ENCODE assay signal across 9 cellular contexts in the genomic region with DNA sequence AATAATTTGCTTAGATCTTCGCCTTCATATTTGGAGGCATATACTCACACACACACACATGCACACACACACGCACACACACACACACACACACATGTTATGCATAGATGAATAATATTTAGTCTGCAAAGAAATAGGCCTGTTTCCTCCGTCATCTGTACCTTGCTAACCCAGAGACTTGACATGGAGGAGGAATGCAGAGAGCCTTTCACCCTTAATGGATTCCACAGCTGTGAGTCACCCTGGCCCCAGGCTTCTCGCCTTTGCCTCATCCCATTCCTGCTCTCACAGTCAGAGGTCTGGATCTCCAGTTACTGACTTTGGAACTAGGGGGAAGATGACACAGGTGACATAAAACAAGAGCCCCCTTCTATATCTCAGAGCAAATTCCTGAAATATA. TPM values are rescaled to one million over a fixed set of nuclear protein-coding genes. Genes with fewer than 3 reads are reported as not detected.
A peak's percentile ranks its signal among the peaks of the same experiment; 100 is the strongest.
DNase-seq lines count a peak whose midpoint lies in the region; ATAC-seq and TF ChIP-seq lines count a peak whose summit lies in the region.
"Had no signal": no experiment of that assay in that cellular context is flagged by ENCODE, and none has a peak within 500 bp of the region (broad histone marks: within the 10 kb centered on the region; RNA-seq: fewer than 3 reads in every experiment).

No MANE protein-coding gene starts in this region.

- in situ Hi-C loops in brain microvascular endothelial cell (cut with HindIII; ENCODE audit: low pct_ligation_motif_present, low sequenced_read_pairs), result no loop called here

- H3K27ac ChIP-seq in brain microvascular endothelial cell, result peak overlapping the region; percentile 83

- no peaks in the 10 kb centered on the region for H3K36me3 ChIP-seq in brain microvascular endothelial cell (replicated peaks)

- no peak overlapping the region for H3K27ac Mint-ChIP-seq in activated CD8-positive, alpha-beta T cell treated with anti-CD3 and anti-CD28 coated beads for 36 hours

- no peaks in the 10 kb centered on the region for H3K36me3 Mint-ChIP-seq in activated CD8-positive, alpha-beta T cell treated with anti-CD3 and anti-CD28 coated beads for 36 hours (ENCODE audit: low read depth)

- CTCF ChIA-PET in activated CD8-positive, alpha-beta T cell treated with anti-CD3 and anti-CD28 coated beads for 36 hours (lab: Charles Lee), result no interaction called here

- H3K4me1 Mint-ChIP-seq in activated CD8-positive, alpha-beta T cell treated with anti-CD3 and anti-CD28 coated beads for 36 hours (ENCODE audit: low read depth), result no peaks in the 10 kb centered on the region

- H3K27me3 Mint-ChIP-seq in activated CD8-positive, alpha-beta T cell treated with anti-CD3 and anti-CD28 coated beads for 36 hours, result no peaks in the 10 kb centered on the region

- no peak for ATAC-seq in HG02981 (IDR thresholded peaks at IDR 0.05; ENCODE audit: unreplicated experiment)
- ATAC-seq in activated CD8-positive, alpha-beta T cell treated with anti-CD3 and anti-CD28 coated beads for 36 hours, result no peak

- POLR2A ChIA-PET in activated CD8-positive, alpha-beta T cell treated with anti-CD3 and anti-CD28 coated beads for 36 hours (lab: Charles Lee), result no interaction called here

- intact Hi-C loops in activated CD8-positive, alpha-beta T cell treated with anti-CD3 and anti-CD28 coated beads for 36 hours (cut with micrococcal nuclease), result no loop called here

- H3K27me3 ChIP-seq in brain microvascular endothelial cell (replicated peaks), result no peaks in the 10 kb centered on the region

- no peak overlapping the region for H3K4me3 Mint-ChIP-seq in activated CD8-positive, alpha-beta T cell treated with anti-CD3 and anti-CD28 coated beads for 36 hours

- no peaks in the 10 kb centered on the region for H3K9me3 Mint-ChIP-seq in activated CD8-positive, alpha-beta T cell treated with anti-CD3 and anti-CD28 coated beads for 36 hours

- TF ChIP-seq CTCF in brain microvascular endothelial cell (IDR thresholded peaks at IDR 0.05; ENCODE audit: low read depth, low read length, missing control alignments), result no peak
- TF ChIP-seq CTCF in activated CD8-positive, alpha-beta T cell treated with anti-CD3 and anti-CD28 coated beads for 36 hours (IDR thresholded peaks at IDR 0.05), result no peak

- peak; percentile 89 for DNase-seq in HK-2 (ENCODE audit: unreplicated experiment)
- DNase-seq in brain microvascular endothelial cell, result peak; percentile 98
- DNase-seq in iPS-NIHi11 (ENCODE audit: low spot score), result peak; percentile 78
- DNase-seq in smooth muscle cell of the brain vasculature (ENCODE audit: low read depth, low spot score), result peak; percentile 79
- DNase-seq in activated CD8-positive, alpha-beta T cell treated with anti-CD3 and anti-CD28 coated beads for 36 hours, result no peak
- DNase-seq in activated CD4-positive, alpha-beta T cell treated with anti-CD3 and anti-CD28 coated beads for 1 hour, result no peak
- DNase-seq in UCSD-AML1 (lab: John Stamatoyannopoulos, UW; ENCODE audit: unreplicated experiment), result no peak
- DNase-seq: NCI-H1105 treated with DMSO at 0.1 percent for 48 hours had no signal

- H3K4me3 ChIP-seq in brain microvascular endothelial cell (ENCODE audit: low read depth, low read length), result no peak overlapping the region

RNA-seq across cellular contexts. Expression of a gene that starts 29.7 kb away (rescaled TPM):
- total RNA-seq in activated CD8-positive, alpha-beta T cell treated with anti-CD3 and anti-CD28 coated beads for 36 hours, result not detected

Comparison
In these comparisons a context has a peak if more than half of its experiments do, and no peak if none do; other contexts are left out.
1. DNase-seq: peak in HK-2 (single experiment), brain microvascular endothelial cell (single experiment), iPS-NIHi11 (single experiment) and smooth muscle cell of the brain vasculature (single experiment); none in activated CD8-positive, alpha-beta T cell treated with anti-CD3 and anti-CD28 coated beads for 36 hours (single experiment), activated CD4-positive, alpha-beta T cell treated with anti-CD3 and anti-CD28 coated beads for 1 hour (single experiment) and UCSD-AML1 (single experiment).